Comparison of ENCODE assay signal across 27 cellular contexts in the genomic region with DNA sequence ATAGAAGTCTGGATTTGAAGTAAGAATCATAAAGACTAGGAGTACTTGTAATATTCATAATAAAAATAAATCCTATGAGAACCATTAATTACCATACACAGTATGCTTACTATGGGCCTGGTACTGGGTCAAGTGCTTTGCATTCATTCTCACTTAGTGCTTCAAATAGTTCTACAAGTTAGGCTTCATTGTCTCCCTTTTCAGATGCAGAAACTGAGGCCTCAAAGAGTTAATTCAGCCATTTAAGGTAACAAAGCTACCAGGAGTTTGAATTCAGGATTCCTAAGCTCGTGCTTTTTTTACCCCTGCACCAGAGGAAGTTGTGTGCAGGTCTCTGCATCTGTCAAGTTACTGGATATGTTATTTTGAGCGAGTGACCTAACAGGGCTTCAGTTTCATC.
"Had no signal": no experiment of that assay in that cellular context is flagged by ENCODE, and none has a peak within 500 bp of the region (broad histone marks: within the 10 kb centered on the region; RNA-seq: fewer than 3 reads in every experiment).

No MANE protein-coding gene starts in this region.

- H3K36me3 Mint-ChIP-seq: activated CD8-positive, alpha-beta memory T cell treated with anti-CD3 and anti-CD28 coated beads, Interleukin-2, amount 10 ng/mL, durations not matched to agents 7 days and 5 days had no signal

- H3K4me3 ChIP-seq: ascending aorta, body of pancreas, Peyer's patch, SJSA1 had no signal

- H3K36me3 ChIP-seq: ascending aorta, Peyer's patch, SJSA1 had no signal

- H3K4me3 Mint-ChIP-seq: activated B cell treated with CpG ODN at 0.5 μM for 24 hours; activated CD4-positive, alpha-beta T cell treated with anti-CD3 and anti-CD28 coated beads, Interleukin-2, amount 10 ng/mL, durations not matched to agents 24 days and 14 days; activated CD8-positive, alpha-beta memory T cell treated with anti-CD3 and anti-CD28 coated beads, Interleukin-2, amount 10 ng/mL, durations not matched to agents 7 days and 5 days; activated naive CD8-positive, alpha-beta T cell treated with anti-CD3 and anti-CD28 coated beads, Interleukin-2, amount 50 U/mL, for 24 hours; activated T-cell treated with anti-CD3 and anti-CD28 coated beads, Interleukin-2, amount 50 U/mL, for 4 hours; T-helper 2 cell treated with Interferon-gamma antibody and Interleukin-4, amounts not matched to agents 5 μg/mL and 100 μg/mL, for 36 hours had no signal

- H3K4me1 ChIP-seq: ascending aorta, body of pancreas, Peyer's patch, SJSA1 had no signal

- H3K27me3 Mint-ChIP-seq: activated B cell treated with CpG ODN at 0.5 μM for 24 hours; activated CD4-positive, alpha-beta T cell treated with anti-CD3 and anti-CD28 coated beads, Interleukin-2, amount 10 ng/mL, durations not matched to agents 24 days and 14 days; activated CD8-positive, alpha-beta memory T cell treated with anti-CD3 and anti-CD28 coated beads, Interleukin-2, amount 10 ng/mL, durations not matched to agents 7 days and 5 days; activated naive CD8-positive, alpha-beta T cell treated with anti-CD3 and anti-CD28 coated beads, Interleukin-2, amount 50 U/mL, for 24 hours had no signal

- DNase-seq: activated B cell treated with CpG ODN at 0.5 μM for 24 hours; activated CD4-positive, alpha-beta T cell treated with anti-CD3 and anti-CD28 coated beads for 1 hour; activated CD4-positive, alpha-beta T cell treated with anti-CD3 and anti-CD28 coated beads, Interleukin-2, amount 10 ng/mL, durations not matched to agents 24 days and 14 days; activated CD4-positive, alpha-beta T cell treated with anti-CD3 and anti-CD28 coated beads, Interleukin-2, amount 50 U/mL, for 48 hours; activated CD8-positive, alpha-beta memory T cell treated with anti-CD3 and anti-CD28 coated beads, Interleukin-2, amount 10 ng/mL, durations not matched to agents 7 days and 5 days; activated effector memory CD4-positive, alpha-beta T cell treated with anti-CD3 and anti-CD28 coated beads, Interleukin-2, amount 50 U/mL, for 16 hours; activated naive CD4-positive, alpha-beta T cell treated with Interleukin-2 at 50 U/mL for 16 hours; activated naive CD8-positive, alpha-beta T cell treated with anti-CD3 and anti-CD28 coated beads, Interleukin-2, amount 50 U/mL, for 24 hours; activated T-cell treated with anti-CD3 and anti-CD28 coated beads, Interleukin-2, amount 50 U/mL, for 4 hours; amniotic stem cell; body of pancreas; NCI-H1092; NCI-H1417; NCI-H1930; NCI-H2171 treated with DMSO at 0.1 percent for 48 hours; NCI-H226; NCI-H526 treated with DMSO at 0.1 percent for 48 hours; NCI-H82; NK-92 treated with Interleukin-12 subunit alpha and Interleukin-12 subunit beta, amount 100 ng/mL, for 24 hours; Peyer's patch; SHP77; SW 1271 had no signal

- H3K4me1 Mint-ChIP-seq: activated B cell treated with CpG ODN at 0.5 μM for 24 hours; activated CD4-positive, alpha-beta T cell treated with anti-CD3 and anti-CD28 coated beads, Interleukin-2, amount 10 ng/mL, durations not matched to agents 24 days and 14 days; activated CD8-positive, alpha-beta memory T cell treated with anti-CD3 and anti-CD28 coated beads, Interleukin-2, amount 10 ng/mL, durations not matched to agents 7 days and 5 days; activated naive CD8-positive, alpha-beta T cell treated with anti-CD3 and anti-CD28 coated beads, Interleukin-2, amount 50 U/mL, for 24 hours had no signal

- H3K9me3 ChIP-seq: ascending aorta, body of pancreas, Peyer's patch had no signal

- H3K27me3 ChIP-seq: ascending aorta, body of pancreas, Peyer's patch, SJSA1 had no signal

- H3K27ac Mint-ChIP-seq: activated B cell treated with CpG ODN at 0.5 μM for 24 hours; activated CD4-positive, alpha-beta T cell treated with anti-CD3 and anti-CD28 coated beads, Interleukin-2, amount 10 ng/mL, durations not matched to agents 24 days and 14 days; activated CD8-positive, alpha-beta memory T cell treated with anti-CD3 and anti-CD28 coated beads, Interleukin-2, amount 10 ng/mL, durations not matched to agents 7 days and 5 days; activated naive CD4-positive, alpha-beta T cell treated with anti-CD3 and anti-CD28 coated beads, Interleukin-2, amount 50 U/mL, for 72 hours; activated naive CD8-positive, alpha-beta T cell treated with anti-CD3 and anti-CD28 coated beads, Interleukin-2, amount 50 U/mL, for 24 hours; T-helper 2 cell treated with Interferon-gamma antibody and Interleukin-4, amounts not matched to agents 5 μg/mL and 100 μg/mL, for 36 hours had no signal

- H3K27ac ChIP-seq: ascending aorta, body of pancreas, Peyer's patch, RWPE1, SJSA1 had no signal
